ENCODE assay signal across 5 cellular contexts in genomic region chr9:64107867-64108266, GRCh38.
DNase-seq lines count a peak whose midpoint lies in the region; ATAC-seq and TF ChIP-seq lines count a peak whose summit lies in the region.
"Not testable (repeated sequence)": the region's sequence is repeated elsewhere in the genome, so short reads cannot be mapped to it uniquely, and the experiment has no call there.

No MANE protein-coding gene starts in this region.

- H3K9me3 Mint-ChIP-seq in activated CD4-positive, alpha-beta T cell treated with anti-CD3 and anti-CD28 coated beads, Interleukin-2, amount 10 ng/mL, durations not matched to agents 7 days and 5 days; activated CD8-positive, alpha-beta T cell treated with anti-CD3 and anti-CD28 coated beads, Interleukin-2, amount 10 ng/mL, durations not matched to agents 7 days and 5 days (ENCODE audit: insufficient read depth); activated naive CD4-positive, alpha-beta T cell treated with anti-CD3 and anti-CD28 coated beads, Interleukin-2, amount 10 ng/mL, durations not matched to agents 7 days and 5 days: not testable (repeated sequence)

- POLR2A ChIA-PET in activated CD4-positive, alpha-beta T cell treated with anti-CD3 and anti-CD28 coated beads, Interleukin-2, amount 10 ng/mL, durations not matched to agents 7 days and 5 days (lab: Charles Lee); activated CD8-positive, alpha-beta T cell treated with anti-CD3 and anti-CD28 coated beads, Interleukin-2, amount 10 ng/mL, durations not matched to agents 7 days and 5 days (lab: Charles Lee): not testable (repeated sequence)

- H3K4me1 Mint-ChIP-seq in activated CD4-positive, alpha-beta T cell treated with anti-CD3 and anti-CD28 coated beads, Interleukin-2, amount 10 ng/mL, durations not matched to agents 7 days and 5 days; activated CD8-positive, alpha-beta T cell treated with anti-CD3 and anti-CD28 coated beads, Interleukin-2, amount 10 ng/mL, durations not matched to agents 7 days and 5 days (ENCODE audit: low read depth); activated naive CD4-positive, alpha-beta T cell treated with anti-CD3 and anti-CD28 coated beads, Interleukin-2, amount 10 ng/mL, durations not matched to agents 7 days and 5 days: not testable (repeated sequence)

- not testable (repeated sequence) for H3K79me2 ChIP-seq in MM.1S (ENCODE audit: low read length)

- H3K4me2 ChIP-seq in MM.1S (ENCODE audit: low read depth, low read length): not testable (repeated sequence)

- not testable (repeated sequence) for H2AFZ ChIP-seq in MM.1S (ENCODE audit: low read length)

- not testable (repeated sequence) for H3K36me3 ChIP-seq in MM.1S (replicated peaks; ENCODE audit: insufficient read depth, low read length)

- H3K27me3 Mint-ChIP-seq in activated CD4-positive, alpha-beta T cell treated with anti-CD3 and anti-CD28 coated beads, Interleukin-2, amount 10 ng/mL, durations not matched to agents 7 days and 5 days; activated CD8-positive, alpha-beta T cell treated with anti-CD3 and anti-CD28 coated beads, Interleukin-2, amount 10 ng/mL, durations not matched to agents 7 days and 5 days (ENCODE audit: low read depth); activated naive CD4-positive, alpha-beta T cell treated with anti-CD3 and anti-CD28 coated beads, Interleukin-2, amount 10 ng/mL, durations not matched to agents 7 days and 5 days: not testable (repeated sequence)

- H3K4me3 ChIP-seq in MM.1S (ENCODE audit: low read length): not testable (repeated sequence)

- peak; percentile 38 for DNase-seq in MM.1S
- peak; percentile 5 for DNase-seq in NK-92 treated with Interleukin-12 subunit alpha and Interleukin-12 subunit beta, amount 100 ng/mL, for 24 hours (lab: John Stamatoyannopoulos, UW)
- DNase-seq in activated CD4-positive, alpha-beta T cell treated with anti-CD3 and anti-CD28 coated beads, Interleukin-2, amount 10 ng/mL, durations not matched to agents 7 days and 5 days: peak; percentile 21
- peak; percentile 21 for DNase-seq in activated CD8-positive, alpha-beta T cell treated with anti-CD3 and anti-CD28 coated beads, Interleukin-2, amount 10 ng/mL, durations not matched to agents 7 days and 5 days
- DNase-seq in activated naive CD4-positive, alpha-beta T cell treated with anti-CD3 and anti-CD28 coated beads, Interleukin-2, amount 10 ng/mL, durations not matched to agents 7 days and 5 days: peak; percentile 23

- not testable (repeated sequence) for H3K4me1 ChIP-seq in MM.1S (ENCODE audit: low read length)

- not testable (repeated sequence) for H3K36me3 Mint-ChIP-seq in activated CD4-positive, alpha-beta T cell treated with anti-CD3 and anti-CD28 coated beads, Interleukin-2, amount 10 ng/mL, durations not matched to agents 7 days and 5 days (ENCODE audit: low read depth); activated CD8-positive, alpha-beta T cell treated with anti-CD3 and anti-CD28 coated beads, Interleukin-2, amount 10 ng/mL, durations not matched to agents 7 days and 5 days (ENCODE audit: low read depth); activated naive CD4-positive, alpha-beta T cell treated with anti-CD3 and anti-CD28 coated beads, Interleukin-2, amount 10 ng/mL, durations not matched to agents 7 days and 5 days

- H3K4me3 Mint-ChIP-seq in activated CD4-positive, alpha-beta T cell treated with anti-CD3 and anti-CD28 coated beads, Interleukin-2, amount 10 ng/mL, durations not matched to agents 7 days and 5 days; activated CD8-positive, alpha-beta T cell treated with anti-CD3 and anti-CD28 coated beads, Interleukin-2, amount 10 ng/mL, durations not matched to agents 7 days and 5 days; activated naive CD4-positive, alpha-beta T cell treated with anti-CD3 and anti-CD28 coated beads, Interleukin-2, amount 10 ng/mL, durations not matched to agents 7 days and 5 days: not testable (repeated sequence)

- not testable (repeated sequence) for H3K9ac ChIP-seq in MM.1S (ENCODE audit: low read length)

- not testable (repeated sequence) for H3K9me2 ChIP-seq in MM.1S (replicated peaks; ENCODE audit: insufficient read depth, low read length)

- H3K9me3 ChIP-seq in MM.1S (replicated peaks; ENCODE audit: insufficient read depth, low read length): not testable (repeated sequence)

- not testable (repeated sequence) for H4K20me1 ChIP-seq in MM.1S (ENCODE audit: insufficient read depth, low read length)

- not testable (repeated sequence) for H3K27me3 ChIP-seq in MM.1S (replicated peaks; ENCODE audit: insufficient read depth, low read length)

- not testable (repeated sequence) for TF ChIP-seq CTCF in MM.1S (IDR thresholded peaks at IDR 0.05; ENCODE audit: low read length)

- H3K27ac ChIP-seq in MM.1S (ENCODE audit: low read length): not testable (repeated sequence)

- H3K27ac Mint-ChIP-seq in activated CD4-positive, alpha-beta T cell treated with anti-CD3 and anti-CD28 coated beads, Interleukin-2, amount 10 ng/mL, durations not matched to agents 7 days and 5 days; activated CD8-positive, alpha-beta T cell treated with anti-CD3 and anti-CD28 coated beads, Interleukin-2, amount 10 ng/mL, durations not matched to agents 7 days and 5 days; activated naive CD4-positive, alpha-beta T cell treated with anti-CD3 and anti-CD28 coated beads, Interleukin-2, amount 10 ng/mL, durations not matched to agents 7 days and 5 days: not testable (repeated sequence)

- not testable (repeated sequence) for ATAC-seq in activated CD8-positive, alpha-beta T cell treated with anti-CD3 and anti-CD28 coated beads, Interleukin-2, amount 10 ng/mL, durations not matched to agents 7 days and 5 days

- H3F3A ChIP-seq in MM.1S (ENCODE audit: insufficient read depth, low read length): not testable (repeated sequence)

- CTCF ChIA-PET in activated CD4-positive, alpha-beta T cell treated with anti-CD3 and anti-CD28 coated beads, Interleukin-2, amount 10 ng/mL, durations not matched to agents 7 days and 5 days (lab: Charles Lee); activated CD8-positive, alpha-beta T cell treated with anti-CD3 and anti-CD28 coated beads, Interleukin-2, amount 10 ng/mL, durations not matched to agents 7 days and 5 days (lab: Charles Lee); activated naive CD4-positive, alpha-beta T cell treated with anti-CD3 and anti-CD28 coated beads, Interleukin-2, amount 10 ng/mL, durations not matched to agents 7 days and 5 days (lab: Charles Lee): not testable (repeated sequence)
